9 cellular contexts compared by ENCODE assay signal in the genomic region with DNA sequence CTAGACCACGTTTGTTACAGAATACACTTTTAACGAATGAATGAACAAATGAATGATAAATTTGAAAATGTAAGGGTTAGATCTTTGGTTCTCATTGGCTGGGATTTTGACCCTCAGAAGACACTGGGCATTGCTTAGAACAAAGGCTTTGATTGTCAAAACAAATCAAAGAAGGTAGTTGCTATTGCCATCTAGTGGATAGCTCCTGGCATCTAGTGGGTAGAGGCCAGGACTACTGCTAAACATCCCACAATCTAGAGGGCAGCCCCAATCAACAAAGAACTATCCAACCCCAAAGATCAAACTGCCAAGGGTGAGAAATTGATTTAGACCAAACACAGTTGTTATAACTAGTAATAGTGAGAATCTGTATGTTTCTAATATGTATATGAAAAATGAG.
DNase-seq lines count a peak whose midpoint lies in the region; ATAC-seq and TF ChIP-seq lines count a peak whose summit lies in the region.
"Had no signal": no experiment of that assay in that cellular context is flagged by ENCODE, and none has a peak within 500 bp of the region (broad histone marks: within the 10 kb centered on the region; RNA-seq: fewer than 3 reads in every experiment).

No MANE protein-coding gene starts in this region.

- H3K36me3 Mint-ChIP-seq in HFFc6 (ENCODE audit: low read depth) = no peaks in the 10 kb centered on the region
- H3K36me3 Mint-ChIP-seq: activated naive CD4-positive, alpha-beta T cell treated with anti-CD3 and anti-CD28 coated beads, Interleukin-2, amount 50 U/mL, for 24 hours had no signal

- no peak overlapping the region for H3K27ac ChIP-seq in SK-N-MC

- no peak overlapping the region for H3K4me3 ChIP-seq in SK-N-MC

- TF ChIP-seq CTCF in HFFc6 (IDR thresholded peaks at IDR 0.05) = no peak

- no peak overlapping the region for H3K4me3 Mint-ChIP-seq in HFFc6
- H3K4me3 Mint-ChIP-seq: activated naive CD4-positive, alpha-beta T cell treated with anti-CD3 and anti-CD28 coated beads, Interleukin-2, amount 50 U/mL, for 24 hours had no signal

- ATAC-seq in GM19324 (IDR thresholded peaks at IDR 0.05; ENCODE audit: low FRiP score, unreplicated experiment) = peak; percentile 70
- ATAC-seq in HG03378 (IDR thresholded peaks at IDR 0.05; ENCODE audit: unreplicated experiment) = peak; percentile 87
- ATAC-seq in activated CD4-positive, CD25-positive, alpha-beta regulatory T cell treated with anti-CD3 and anti-CD28 coated beads, Interleukin-2, amount 50 U/mL, for 24 hours = no peak

- no peaks in the 10 kb centered on the region; the same call in 1 of the 2 replicates for H3K27me3 Mint-ChIP-seq in HFFc6 (ENCODE audit: insufficient read depth)
- H3K27me3 Mint-ChIP-seq: activated naive CD4-positive, alpha-beta T cell treated with anti-CD3 and anti-CD28 coated beads, Interleukin-2, amount 50 U/mL, for 24 hours had no signal

- no peak overlapping the region for H3K9ac ChIP-seq in SK-N-MC (ENCODE audit: insufficient read length)

- no peaks in the 10 kb centered on the region for H3K9me3 ChIP-seq in SK-N-MC (ENCODE audit: low read depth, low read length)

- H3K9me3 Mint-ChIP-seq in HFFc6 = peaks cover 18% of the 10 kb centered on the region

- no peaks in the 10 kb centered on the region for H3K36me3 ChIP-seq in SK-N-MC (ENCODE audit: insufficient read depth, low read length)

- H3K4me1 Mint-ChIP-seq in HFFc6 (ENCODE audit: low read depth) = no peaks in the 10 kb centered on the region
- H3K4me1 Mint-ChIP-seq: activated naive CD4-positive, alpha-beta T cell treated with anti-CD3 and anti-CD28 coated beads, Interleukin-2, amount 50 U/mL, for 24 hours had no signal

- no peak overlapping the region for H3K27ac Mint-ChIP-seq in HFFc6
- H3K27ac Mint-ChIP-seq: activated naive CD4-positive, alpha-beta T cell treated with anti-CD3 and anti-CD28 coated beads, Interleukin-2, amount 50 U/mL, for 24 hours had no signal

- DNase-seq in COLO829 (ENCODE audit: low spot score) (peak; percentile 18), SK-N-MC (ENCODE audit: low read depth, low spot score) (peak; percentile 8), non-pigmented ciliary epithelial cell (ENCODE audit: low read depth) (peak; percentile 0), NCI-H226 (no peak), HFFc6 (no peak)

Comparison
In these comparisons a context has a peak if more than half of its experiments do, and no peak if none do; other contexts are left out.
1. DNase-seq: peak in COLO829 (single experiment), SK-N-MC (single experiment) and non-pigmented ciliary epithelial cell (single experiment); none in NCI-H226 (single experiment) and HFFc6 (single experiment).
2. ATAC-seq: peak in GM19324 (single experiment) and HG03378 (single experiment); none in activated CD4-positive, CD25-positive, alpha-beta regulatory T cell treated with anti-CD3 and anti-CD28 coated beads, Interleukin-2, amount 50 U/mL, for 24 hours (0 of 2).